In genomic region chr4:107083-107443, GRCh38 we compare ENCODE assay signal across 24 cellular contexts. TPM values are rescaled to one million over a fixed set of nuclear protein-coding genes. Genes with fewer than 3 reads are reported as not detected.
DNase-seq lines count a peak whose midpoint lies in the region; ATAC-seq, FAIRE-seq and TF ChIP-seq lines count a peak whose summit lies in the region.
"Had no signal": no experiment of that assay in that cellular context is flagged by ENCODE, and none has a peak within 500 bp of the region (broad histone marks: within the 10 kb centered on the region; RNA-seq: fewer than 3 reads in every experiment).

No MANE protein-coding gene starts in this region.

- H3K4me3 ChIP-seq in left ventricle myocardium inferior (peak overlapping the region; percentile 65), H1 (ENCODE audit: extremely low read depth in 1 of 4, insufficient read depth in 2 of 4, low read depth in 3 of 4, low read length in 4 of 4) (peak overlapping the region; percentile 16 to 65 (median 26); a peak in 6 of 8 replicates), pancreas (peak overlapping the region in 3 of 4 donors; percentile 7 to 45 (median 34)), urinary bladder (ENCODE audit: low read depth, low read length) (peak overlapping the region; percentile 25)
- H3K4me3 ChIP-seq: A549, colonic mucosa, K562, MG63, ovary had no signal

- no peak for DNase-seq in left ventricle myocardium inferior
- no peak for DNase-seq in cardiac septum (ENCODE audit: low spot score)
- DNase-seq in H1 (ENCODE audit: low read depth in 1 of 2, low spot score in 2 of 2): no peak
- no peak for DNase-seq in pancreas
- DNase-seq in NCI-H1436 (lab: John Stamatoyannopoulos, UW): no peak
- DNase-seq in hippocampal formation (lab: John Stamatoyannopoulos, UW): no peak
- no peak for DNase-seq in activated CD4-positive, alpha-beta T cell treated with anti-CD3 and anti-CD28 coated beads for 1 hour
- DNase-seq: activated CD8-positive, alpha-beta T cell treated with anti-CD3 and anti-CD28 coated beads, Interleukin-2, amount 10 ng/mL, durations not matched to agents 7 days and 5 days; activated effector memory CD4-positive, alpha-beta T cell treated with anti-CD3 and anti-CD28 coated beads, Interleukin-2, amount 50 U/mL, for 16 hours; activated T-cell treated with anti-CD3 and anti-CD28 coated beads for 4 hours; CD8-positive, alpha-beta memory T cell; colonic mucosa; MG63; NCI-H1417 treated with DMSO at 0.1 percent for 48 hours; NCI-H510A treated with DMSO at 0.1 percent for 48 hours; NK-92 treated with Interleukin-12 subunit alpha and Interleukin-12 subunit beta, amount 100 ng/mL, for 24 hours; ovary; stimulated activated naive CD8-positive, alpha-beta T cell treated with anti-CD3 and anti-CD28 coated beads, Interleukin-15, amount 100 ng/mL, for 72 hours had no signal

- H4K20me1 ChIP-seq in H1 (replicated peaks in 1 of 2; ENCODE audit: control insufficient read depth in 1 of 2, insufficient read depth in 2 of 2, low read length in 2 of 2): peaks cover 3 to 4% of the 10 kb centered on the region in 2 experiments

- no peak for ATAC-seq in pancreas
- ATAC-seq: A549; activated CD4-positive, CD25-positive, alpha-beta regulatory T cell treated with anti-CD3 and anti-CD28 coated beads, Interleukin-2, amount 50 U/mL, for 24 hours; activated CD8-positive, alpha-beta T cell treated with anti-CD3 and anti-CD28 coated beads, Interleukin-2, amount 10 ng/mL, durations not matched to agents 7 days and 5 days; HCT116; K562; Panc1; stimulated activated naive CD8-positive, alpha-beta T cell treated with anti-CD3 and anti-CD28 coated beads, Interleukin-15, amount 100 ng/mL, for 72 hours had no signal

- H3K27ac ChIP-seq in left ventricle myocardium inferior (replicated peaks) (no peak overlapping the region), H1 (ENCODE audit: low read depth, low read length) (no peak overlapping the region), pancreas (no peak overlapping the region), urinary bladder (ENCODE audit: low read depth) (no peak overlapping the region)
- H3K27ac ChIP-seq: A549, colonic mucosa, ovary had no signal

- H2AFZ ChIP-seq in H1 (ENCODE audit: low read length): peak overlapping the region; percentile 65; the same call in 1 of the 2 replicates

- no peak overlapping the region; the same call in 1 of the 2 replicates for H4K8ac ChIP-seq in H1 (ENCODE audit: extremely low read depth, insufficient read depth, low read length)

- no peaks in the 10 kb centered on the region for H3K79me2 ChIP-seq in H1 (ENCODE audit: control insufficient read depth in 1 of 2, insufficient read depth in 2 of 2, low read length in 2 of 2)

- CTCF ChIA-PET in H1 (lab: Charles Lee; ENCODE audit: partially characterized antibody): no interaction called here

- no peak overlapping the region for H3K14ac ChIP-seq in H1 (ENCODE audit: insufficient read length)

- FAIRE-seq in H1 (lab: Jason Lieb, UNC): no peak
- FAIRE-seq in pancreas (lab: Jason Lieb, UNC): no peak
- FAIRE-seq: A549, K562 had no signal

- no peak overlapping the region for H3K4ac ChIP-seq in H1 (replicated peaks; ENCODE audit: insufficient read length, low read depth, low read length)

- POLR2A ChIA-PET in H1 (lab: Charles Lee; ENCODE audit: partially characterized antibody): no interaction called here

- H3K27me3 ChIP-seq in left ventricle myocardium inferior (ENCODE audit: low read depth) (peaks cover 68% of the 10 kb centered on the region), H1 (replicated peaks in 1 of 4; ENCODE audit: control insufficient read depth in 3 of 4, extremely low read depth in 1 of 4, insufficient read depth in 3 of 4, low read length in 3 of 4) (peaks cover 40 to 61% (median 52%) of the 10 kb centered on the region in 4 experiments), pancreas (peaks cover 0 to 15% (median 0%) of the 10 kb centered on the region in 4 donors)
- H3K27me3 ChIP-seq: MG63, ovary had no signal

- no peak for TF ChIP-seq CTCF in left ventricle myocardium inferior (IDR thresholded peaks at IDR 0.05; ENCODE audit: borderline replicate concordance)
- no peak for TF ChIP-seq CTCF in H1 (IDR thresholded peaks at IDR 0.05; ENCODE audit: control extremely low read depth in 1 of 3, insufficient read depth in 1 of 3, low read depth in 1 of 3, low read length in 3 of 3)
- TF ChIP-seq CTCF in pancreas (IDR thresholded peaks at IDR 0.05): no peak

- TF ChIP-seq RAD21 in H1 (IDR thresholded peaks at IDR 0.05 in 1 of 2, conservative IDR thresholded peaks at IDR 0.05 in 1 of 2; ENCODE audit: low read depth in 2 of 2, low read length in 2 of 2): no peak

- no peak overlapping the region for H2BK5ac ChIP-seq in H1 (ENCODE audit: low read depth, low read length)

- WGBS in H1 (ENCODE audit: extremely low coverage in 1 of 2, insufficient coverage in 1 of 2, insufficient read length in 1 of 2, insufficient replicate concordance in 2 of 2, low coverage in 1 of 2, low lambda C conversion rate in 2 of 2, missing lambda C conversion rate in 1 of 2), 2 experiments: 44% methylated on average over 14 of the region's 33 CpGs; no CpG with 5 or more reads in 1 of the 2 experiments
- 10 to 12% methylated on average over 33 of the region's 33 CpGs for whole genome bisulfite sequencing in pancreas, 2 donors
- 11% methylated on average over 33 of the region's 33 CpGs for WGBS in urinary bladder

- H3K36me3 ChIP-seq in left ventricle myocardium inferior: no peaks in the 10 kb centered on the region
- peaks cover 0 to 4% (median 0%) of the 10 kb centered on the region in 4 experiments; a peak in 2 of 8 replicates for H3K36me3 ChIP-seq in H1 (ENCODE audit: control insufficient read depth in 2 of 4, insufficient read depth in 4 of 4, low read length in 3 of 4)
- H3K36me3 ChIP-seq in pancreas: no peaks in the 10 kb centered on the region
- no peaks in the 10 kb centered on the region for H3K36me3 ChIP-seq in urinary bladder (ENCODE audit: insufficient read depth)
- H3K36me3 ChIP-seq: colonic mucosa, MG63, ovary had no signal

- no peak overlapping the region for H3K18ac ChIP-seq in H1 (ENCODE audit: extremely low read depth, low read length)

- no peak overlapping the region for H4K5ac ChIP-seq in H1 (ENCODE audit: insufficient read length, low read depth, low read length)

- no peak overlapping the region for H3K23ac ChIP-seq in H1 (ENCODE audit: insufficient read length)

- peaks cover 1% of the 10 kb centered on the region; the same call in 1 of the 2 replicates for H3K23me2 ChIP-seq in H1 (ENCODE audit: low read depth, low read length)

- H3K4me1 ChIP-seq in left ventricle myocardium inferior: peaks cover 14% of the 10 kb centered on the region
- peaks cover 0 to 2% (median under 1%) of the 10 kb centered on the region in 4 experiments; a peak in 2 of 7 replicates for H3K4me1 ChIP-seq in H1 (replicated peaks in 1 of 4; ENCODE audit: control insufficient read depth in 3 of 4, insufficient read depth in 4 of 4, low read length in 3 of 4)
- no peaks in the 10 kb centered on the region for H3K4me1 ChIP-seq in pancreas
- H3K4me1 ChIP-seq in urinary bladder (ENCODE audit: insufficient read depth): no peaks in the 10 kb centered on the region
- H3K4me1 ChIP-seq: A549, colonic mucosa had no signal

- no peak overlapping the region for H2BK20ac ChIP-seq in H1 (ENCODE audit: low read length)

- no peak overlapping the region for H2BK120ac ChIP-seq in H1 (replicated peaks; ENCODE audit: low read depth, low read length)

- peak overlapping the region; percentile 64 to 73 for H3K4me2 ChIP-seq in H1 (ENCODE audit: insufficient read depth in 1 of 2, low read depth in 2 of 2, low read length in 2 of 2)
- H3K4me2 ChIP-seq: A549 had no signal

- no peak overlapping the region for H2BK12ac ChIP-seq in H1 (ENCODE audit: low read depth, low read length)

- no peak for TF ChIP-seq POLR2A in H1 (IDR thresholded peaks at IDR 0.05; ENCODE audit: control extremely low read depth in 1 of 2, low read depth in 2 of 2, low read length in 2 of 2)

- no peak overlapping the region for H4K91ac ChIP-seq in H1 (replicated peaks; ENCODE audit: insufficient read length, low read length)

- no peak overlapping the region for H2BK15ac ChIP-seq in H1 (ENCODE audit: low read length)

- no peaks in the 10 kb centered on the region for H3K79me1 ChIP-seq in H1 (ENCODE audit: low read depth, low read length)

- TF ChIP-seq EP300 in H1 (IDR thresholded peaks at IDR 0.05; ENCODE audit: borderline replicate concordance in 1 of 2, low read depth in 2 of 2, low read length in 2 of 2): no peak

- intact Hi-C loops in left ventricle myocardium inferior (cut with micrococcal nuclease): no loop called here
- intact Hi-C loops in cardiac septum (cut with DNase I): no loop called here
- intact Hi-C loops in pancreas (cut with DNase I): no loop called here

- no peak overlapping the region for H3K56ac ChIP-seq in H1 (replicated peaks; ENCODE audit: insufficient read length, low read depth, low read length)

- H3K9ac ChIP-seq in H1 (replicated peaks in 1 of 4; ENCODE audit: extremely low read depth in 1 of 4, low read depth in 3 of 4, low read length in 3 of 4): no peak overlapping the region

- H3K9me3 ChIP-seq in left ventricle myocardium inferior (replicated peaks): peaks cover 38% of the 10 kb centered on the region
- H3K9me3 ChIP-seq in H1 (ENCODE audit: insufficient read depth in 2 of 2, low read depth in 1 of 2, low read length in 1 of 2): peaks cover 11 to 18% of the 10 kb centered on the region in 2 experiments
- no peaks in the 10 kb centered on the region for H3K9me3 ChIP-seq in pancreas
- H3K9me3 ChIP-seq: colonic mucosa, MG63 had no signal

- no peak overlapping the region for H2AK5ac ChIP-seq in H1 (ENCODE audit: low read depth, low read length)

RNA-seq across cellular contexts. Expression of gene ZNF718, which starts 17.2 kb away (rescaled TPM):
- total RNA-seq in left ventricle myocardium inferior: 5.9 TPM
- total RNA-seq in cardiac septum: 5.0 TPM
- 19.4 and 19.5 TPM in 2 replicates for total RNA-seq in H1 (2021; fragmentation: NEBNext Ultra II Directional; extraction: Animal tissue kit (Norgen Biotek cat#: 25700))
- polyA plus RNA-seq in H1 (2011; rRNA removed): 3.3 and 4.6 TPM in 2 replicates
- polyA plus RNA-seq in H1 (2011; cell fraction: cytosol; rRNA removed): 6.4 TPM
- polyA plus RNA-seq in H1 (2011; cell fraction: nucleus; rRNA removed): 7.8 TPM
- polyA plus RNA-seq in H1 (2012, experiment 1 of 2): 4.6 to 6.4 TPM (median 5.6 TPM) in 4 replicates
- 0.98 TPM for polyA plus RNA-seq in H1 (2012, experiment 2 of 2)
- 9.9 TPM for polyA plus RNA-seq in H1 (2013, experiment 1 of 2)
- polyA plus RNA-seq in H1 (2013, experiment 2 of 2): 9.2 TPM
- 12.8 and 16.7 TPM in 2 replicates for polyA minus RNA-seq in H1 (2011; rRNA and poly(A)+ RNA removed)
- polyA minus RNA-seq in H1 (2011; cell fraction: cytosol; rRNA and poly(A)+ RNA removed): 16.0 TPM
- polyA minus RNA-seq in H1 (2011; cell fraction: nucleus; rRNA and poly(A)+ RNA removed): 52.7 TPM
- 1 to 10 TPM; 1.9 to 5.8 (median 2.3) TPM for total RNA-seq in pancreas
- polyA plus RNA-seq in pancreas: 1 to 10 TPM; 1.2 TPM
- total RNA-seq in urinary bladder: 34.3 TPM
- polyA plus RNA-seq in urinary bladder: 2.6 TPM

RNA-seq across cellular contexts. Expression of gene ZNF595, which starts 53.9 kb away (rescaled TPM):
- total RNA-seq in left ventricle myocardium inferior: 6.0 TPM
- total RNA-seq in cardiac septum: 5.3 TPM
- 20.3 and 22.5 TPM in 2 replicates for total RNA-seq in H1 (2021; fragmentation: NEBNext Ultra II Directional; extraction: Animal tissue kit (Norgen Biotek cat#: 25700))
- 2.4 and 3.3 TPM in 2 replicates for polyA plus RNA-seq in H1 (2011; rRNA removed)
- 4.7 TPM for polyA plus RNA-seq in H1 (2011; cell fraction: cytosol; rRNA removed)
- polyA plus RNA-seq in H1 (2011; cell fraction: nucleus; rRNA removed): 7.9 TPM
- polyA plus RNA-seq in H1 (2012, experiment 1 of 2): 4.9 to 10.4 TPM (median 6.1 TPM) in 4 replicates
- 0.59 TPM for polyA plus RNA-seq in H1 (2012, experiment 2 of 2)
- 16.8 TPM for polyA plus RNA-seq in H1 (2013, experiment 1 of 2)
- 15.9 TPM for polyA plus RNA-seq in H1 (2013, experiment 2 of 2)
- polyA minus RNA-seq in H1 (2011; rRNA and poly(A)+ RNA removed): 20.1 and 21.2 TPM in 2 replicates
- polyA minus RNA-seq in H1 (2011; cell fraction: cytosol; rRNA and poly(A)+ RNA removed): 21.9 TPM
- 58.8 TPM for polyA minus RNA-seq in H1 (2011; cell fraction: nucleus; rRNA and poly(A)+ RNA removed)
- total RNA-seq in pancreas: 10 to 100 TPM in 4 of 6 donors, 1 to 10 TPM in 2; 8.6 to 14.7 (median 13.0) TPM
- polyA plus RNA-seq in pancreas: 1 to 10 TPM; 6.3 to 9.2 TPM
- 41.9 TPM for total RNA-seq in urinary bladder
- polyA plus RNA-seq in urinary bladder: 5.8 TPM
